In genomic region chr3:119314821-119315220, GRCh38 we compare ENCODE assay signal across 25 cellular contexts.
"Had no signal": no experiment of that assay in that cellular context is flagged by ENCODE, and none has a peak within 500 bp of the region (broad histone marks: within the 10 kb centered on the region; RNA-seq: fewer than 3 reads in every experiment).

No MANE protein-coding gene starts in this region.

- H3K4me1 Mint-ChIP-seq: activated naive CD4-positive, alpha-beta T cell treated with anti-CD3 and anti-CD28 coated beads, Interleukin-2, amount 10 ng/mL, durations not matched to agents 7 days and 5 days had no signal

- H3K9me3 ChIP-seq: right lobe of liver, uterus had no signal

- DNase-seq: activated CD4-positive, alpha-beta memory T cell treated with anti-CD3 and anti-CD28 coated beads, Interleukin-2, amount 10 ng/mL, durations not matched to agents 7 days and 5 days; activated CD4-positive, alpha-beta T cell treated with anti-CD3 and anti-CD28 coated beads, Interleukin-2, amount 10 ng/mL, durations not matched to agents 24 days and 14 days; activated CD8-positive, alpha-beta memory T cell treated with anti-CD3 and anti-CD28 coated beads, Interleukin-2, amount 10 ng/mL, durations not matched to agents 7 days and 5 days; activated effector memory CD4-positive, alpha-beta T cell treated with anti-CD3 and anti-CD28 coated beads, Interleukin-2, amount 50 U/mL, for 16 hours; activated naive CD4-positive, alpha-beta T cell treated with anti-CD3 and anti-CD28 coated beads, Interleukin-2, amount 10 ng/mL, durations not matched to agents 7 days and 5 days; activated T-cell treated with anti-CD3 and anti-CD28 coated beads for 4 hours; amygdala; cerebellar nuclear complex; effector CD4-positive, alpha-beta T cell; erythroblast; foreskin keratinocyte; kidney; naive B cell; occipital lobe; right lobe of liver; stimulated activated CD4-positive, alpha-beta T cell treated with anti-CD3 and anti-CD28 coated beads, Interleukin-1b, Interleukin-23, amount 100 ng/mL, for 48 hours; uterus had no signal

- H3K27me3 Mint-ChIP-seq: stimulated activated memory B cell treated with anti-CD40 and anti-IgM and Interleukin-4, amounts not matched to agents 10 μg/mL and 1 μg/mL and 100 μg/mL, for 72 hours had no signal

- H3K4me3 Mint-ChIP-seq: activated CD4-positive, alpha-beta memory T cell treated with anti-CD3 and anti-CD28 coated beads, Interleukin-2, amount 10 ng/mL, durations not matched to agents 7 days and 5 days; activated CD4-positive, alpha-beta T cell treated with anti-CD3 and anti-CD28 coated beads, Interleukin-2, amount 10 ng/mL, durations not matched to agents 24 days and 14 days; activated CD8-positive, alpha-beta memory T cell treated with anti-CD3 and anti-CD28 coated beads, Interleukin-2, amount 10 ng/mL, durations not matched to agents 7 days and 5 days; activated naive CD4-positive, alpha-beta T cell treated with anti-CD3 and anti-CD28 coated beads, Interleukin-2, amount 10 ng/mL, durations not matched to agents 7 days and 5 days; naive B cell; neural crest cell; stimulated activated memory B cell treated with anti-CD40 and anti-IgM and Interleukin-4, amounts not matched to agents 10 μg/mL and 1 μg/mL and 100 μg/mL, for 72 hours had no signal

- H3K36me3 Mint-ChIP-seq: activated naive CD4-positive, alpha-beta T cell treated with anti-CD3 and anti-CD28 coated beads, Interleukin-2, amount 10 ng/mL, durations not matched to agents 7 days and 5 days; naive B cell had no signal

- FAIRE-seq: bronchial epithelial cell, endometrium, kidney had no signal

- H3K4me1 ChIP-seq: right lobe of liver, uterus had no signal

- H3K36me3 ChIP-seq: right lobe of liver, uterus had no signal

- H3K9me3 Mint-ChIP-seq: activated CD4-positive, alpha-beta memory T cell treated with anti-CD3 and anti-CD28 coated beads, Interleukin-2, amount 10 ng/mL, durations not matched to agents 7 days and 5 days; activated CD4-positive, alpha-beta T cell treated with anti-CD3 and anti-CD28 coated beads, Interleukin-2, amount 10 ng/mL, durations not matched to agents 24 days and 14 days; activated naive CD4-positive, alpha-beta T cell treated with anti-CD3 and anti-CD28 coated beads, Interleukin-2, amount 10 ng/mL, durations not matched to agents 7 days and 5 days; naive B cell; neural crest cell; stimulated activated memory B cell treated with anti-CD40 and anti-IgM and Interleukin-4, amounts not matched to agents 10 μg/mL and 1 μg/mL and 100 μg/mL, for 72 hours had no signal

- ATAC-seq: activated CD4-positive, CD25-positive, alpha-beta regulatory T cell treated with anti-CD3 and anti-CD28 coated beads, Interleukin-2, amount 50 U/mL, for 24 hours; activated CD8-positive, alpha-beta memory T cell treated with anti-CD3 and anti-CD28 coated beads, Interleukin-2, amount 10 ng/mL, durations not matched to agents 7 days and 5 days; foreskin keratinocyte; right lobe of liver; stimulated activated memory B cell treated with anti-CD40 and anti-IgM and Interleukin-4, amounts not matched to agents 10 μg/mL and 1 μg/mL and 100 μg/mL, for 72 hours had no signal

- H3K27me3 ChIP-seq: foreskin keratinocyte, right lobe of liver, uterus had no signal

- H3K4me3 ChIP-seq: coronary artery, lung, right lobe of liver, skin epidermis, uterus had no signal

- H3K27ac Mint-ChIP-seq: activated CD4-positive, alpha-beta memory T cell treated with anti-CD3 and anti-CD28 coated beads, Interleukin-2, amount 10 ng/mL, durations not matched to agents 7 days and 5 days; activated CD4-positive, alpha-beta T cell treated with anti-CD3 and anti-CD28 coated beads, Interleukin-2, amount 10 ng/mL, durations not matched to agents 24 days and 14 days; activated CD8-positive, alpha-beta memory T cell treated with anti-CD3 and anti-CD28 coated beads, Interleukin-2, amount 10 ng/mL, durations not matched to agents 7 days and 5 days; activated naive CD4-positive, alpha-beta T cell treated with anti-CD3 and anti-CD28 coated beads, Interleukin-2, amount 10 ng/mL, durations not matched to agents 7 days and 5 days; naive B cell had no signal

- H3K27ac ChIP-seq: coronary artery, foreskin keratinocyte, right lobe of liver, skin epidermis, uterus had no signal
